In genomic region chr7:13979671-13980438, GRCh38 we compare ENCODE assay signal across 1 cellular context.
TF ChIP-seq lines count a peak whose summit lies in the region.

No MANE protein-coding gene starts in this region.

TF ChIP-seq in GM23338, 12 proteins besides CTCF, POLR2A, EP300 and RAD21 (continued from another document):
- TF ChIP-seq ZNF462 (CRISPR knock-in tag; IDR thresholded peaks at IDR 0.05) (no peak), EZH2 (IDR thresholded peaks at IDR 0.05; ENCODE audit: low read depth, unreplicated experiment) (no peak), POLR2AphosphoS5 (IDR thresholded peaks at IDR 0.05; ENCODE audit: low read depth) (no peak), ETS1 (IDR thresholded peaks at IDR 0.05) (no peak), CREB1 (CRISPR knock-in tag; IDR thresholded peaks at IDR 0.05; ENCODE audit: low read depth) (no peak), ZNF331 (CRISPR knock-in tag; IDR thresholded peaks at IDR 0.05; ENCODE audit: low read depth) (no peak), REST (IDR thresholded peaks at IDR 0.05; ENCODE audit: unreplicated experiment) (no peak), NANOG (IDR thresholded peaks at IDR 0.05; ENCODE audit: borderline replicate concordance) (no peak), ZNF114 (CRISPR knock-in tag; IDR thresholded peaks at IDR 0.05) (no peak)
